Comparison of ENCODE assay signal across 1 cellular context in the genomic region with DNA sequence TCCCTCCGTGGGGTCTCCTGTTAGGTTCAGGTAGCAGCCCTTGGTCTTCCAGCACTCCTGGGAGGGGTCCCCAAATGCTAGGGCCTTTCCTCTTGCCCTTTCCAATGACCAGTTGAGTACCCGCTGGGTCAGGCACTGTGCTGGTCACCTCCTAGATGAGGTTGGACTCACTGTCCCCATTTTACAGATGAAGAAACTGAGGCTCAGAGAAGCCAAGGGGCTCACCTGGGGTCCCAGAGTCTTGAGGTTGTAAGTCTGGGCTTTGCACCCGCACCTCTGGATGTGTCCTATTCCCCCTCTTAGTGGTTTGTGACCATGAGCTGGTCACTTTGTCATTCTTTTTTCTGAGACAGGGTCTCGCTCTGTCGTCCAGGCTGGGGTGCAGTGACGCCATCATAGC.
TF ChIP-seq lines count a peak whose summit lies in the region.

No MANE protein-coding gene starts in this region.

TF ChIP-seq in H1, 55 proteins besides CTCF, POLR2A, EP300 and RAD21:
- TF ChIP-seq POU5F1 (IDR thresholded peaks at IDR 0.05; ENCODE audit: low read depth, low read length) (no peak), YY1 (IDR thresholded peaks at IDR 0.05; ENCODE audit: low read depth, low read length) (no peak), KDM1A (IDR thresholded peaks at IDR 0.05; ENCODE audit: borderline replicate concordance, low read length) (peak; percentile 46; the same call in 1 of the 2 replicates), SUZ12 (IDR thresholded peaks at IDR 0.05; ENCODE audit: low read length) (no peak), SP1 (IDR thresholded peaks at IDR 0.05; ENCODE audit: low read depth, low read length) (no peak), POLR2AphosphoS5 (IDR thresholded peaks at IDR 0.05; ENCODE audit: low read depth, low read length) (no peak)
